Comparison of ENCODE assay signal across 10 cellular contexts in genomic region chr17:39699157-39699817, GRCh38. TPM values are rescaled to one million over a fixed set of nuclear protein-coding genes. Genes with fewer than 3 reads are reported as not detected.
DNase-seq lines count a peak whose midpoint lies in the region; ATAC-seq, FAIRE-seq and TF ChIP-seq lines count a peak whose summit lies in the region.
"Not testable (repeated sequence)": the region's sequence is repeated elsewhere in the genome, so short reads cannot be mapped to it uniquely, and the experiment has no call there.
"Had no signal": no experiment of that assay in that cellular context is flagged by ENCODE, and none has a peak within 500 bp of the region (broad histone marks: within the 10 kb centered on the region; RNA-seq: fewer than 3 reads in every experiment).

No MANE protein-coding gene starts in this region.

- H3K27ac Mint-ChIP-seq in Caco-2 (ENCODE audit: unreplicated experiment) = peak overlapping the region; percentile 98
- H3K27ac Mint-ChIP-seq in MCF 10A (ENCODE audit: low read depth, unreplicated experiment) = peak overlapping the region; percentile 56
- H3K27ac Mint-ChIP-seq in natural killer cell = peak overlapping the region in 1 of 2 donors; percentile 63

- H3K79me2 ChIP-seq in fibroblast of lung (ENCODE audit: control insufficient read depth, insufficient read depth, low read length) = not testable (repeated sequence)
- peaks cover 18% of the 10 kb centered on the region for H3K79me2 ChIP-seq in keratinocyte (ENCODE audit: control insufficient read depth, insufficient read depth, low read length)

- H3K36me3 ChIP-seq in Caco-2 (ENCODE audit: control insufficient read depth, insufficient read depth, low read length); SJCRH30; fibroblast of lung (ENCODE audit: control insufficient read depth, insufficient read depth, low read length); keratinocyte (ENCODE audit: control insufficient read depth in 2 of 2, extremely low read depth in 1 of 2, insufficient read depth in 2 of 2, low read length in 2 of 2); uterus: not testable (repeated sequence)
- H3K36me3 ChIP-seq in skeletal muscle tissue (ENCODE audit: control insufficient read depth in 3 of 3, insufficient read depth in 3 of 3, low read length in 3 of 3) = peaks cover 6 to 15% (median 6%) of the 10 kb centered on the region in 3 donors

- peaks cover 13% of the 10 kb centered on the region for H3K36me3 Mint-ChIP-seq in Caco-2 (ENCODE audit: insufficient read depth, unreplicated experiment)
- H3K36me3 Mint-ChIP-seq in MCF 10A (ENCODE audit: insufficient read depth, unreplicated experiment); natural killer cell: not testable (repeated sequence)

- not testable (repeated sequence) for H3K27me3 ChIP-seq in Caco-2 (replicated peaks; ENCODE audit: control insufficient read depth, insufficient read depth, low read length); SJCRH30; fibroblast of lung (ENCODE audit: control insufficient read depth, insufficient read depth, low read length); keratinocyte (ENCODE audit: control insufficient read depth, extremely low read depth, insufficient read depth, low read length); skeletal muscle tissue (ENCODE audit: control insufficient read depth in 3 of 3, insufficient read depth in 3 of 3, low read length in 3 of 3); uterus

- CTCF ChIA-PET in Caco-2 (lab: Charles Lee) (interaction anchor here (0.7 to 2.5 kb wide), 11 partner anchors 11 to 455 kb away, joined by 3 to 20 read pairs (median 7); partner anchors contain the start of genes MIEN1, PGAP3 and PNMT), MCF 10A (lab: Yijun Ruan, JAX) (interaction anchor here (0.8 to 2.5 kb wide), 4 partner anchors 8 to 80 kb away, joined by 3 to 13 read pairs (median 4); partner anchors contain the start of gene MIEN1)

- peak overlapping the region; percentile 46 for H3K9ac ChIP-seq in fibroblast of lung (ENCODE audit: insufficient read depth, low read length)
- peak overlapping the region; percentile 76 for H3K9ac ChIP-seq in keratinocyte (ENCODE audit: control insufficient read depth, extremely low read depth, insufficient read depth, low read length)
- H3K9ac ChIP-seq in skeletal muscle tissue (ENCODE audit: low read depth in 1 of 3, low read length in 3 of 3) = peak overlapping the region; percentile 77 to 88 (median 84)

- not testable (repeated sequence) for TF ChIP-seq POLR2A in uterus (IDR thresholded peaks at IDR 0.05)

- H4K20me1 ChIP-seq in fibroblast of lung (ENCODE audit: control insufficient read depth, extremely low read depth, insufficient read depth, low read length); keratinocyte (ENCODE audit: control insufficient read depth, extremely low read depth, insufficient read depth, low read length): not testable (repeated sequence)

- dilution Hi-C loops in keratinocyte (cut with MboI; ENCODE audit: extremely low pct_ligation_motif_present, low sequenced_read_pairs) = not testable (repeated sequence)

- H3K27ac ChIP-seq in SJCRH30 = not testable (repeated sequence)
- H3K27ac ChIP-seq in fibroblast of lung (ENCODE audit: insufficient read depth, low read length) (peak overlapping the region; percentile 51), keratinocyte (ENCODE audit: control insufficient read depth, insufficient read depth, low read length) (peak overlapping the region; percentile 44), skeletal muscle tissue (ENCODE audit: low read depth, low read length) (peak overlapping the region; percentile 71), uterus (peak overlapping the region; percentile 75 to 81)

- intact Hi-C loops in Caco-2 (cut with micrococcal nuclease; ENCODE audit: unreplicated experiment) = loop anchor here (1.0 kb wide), 1 partner anchor 11 kb away; the partner anchor contains the start of gene PGAP3
- intact Hi-C loops in MCF 10A (cut with micrococcal nuclease); natural killer cell (cut with micrococcal nuclease); uterus (cut with DNase I; ENCODE audit: low total_unique reads): not testable (repeated sequence)

- not testable (repeated sequence) for H3K9me1 ChIP-seq in keratinocyte (ENCODE audit: control insufficient read depth, extremely low read depth, insufficient read depth, low read length)

- peak; percentile 29 for FAIRE-seq in keratinocyte (lab: Jason Lieb, UNC)

- not testable (repeated sequence) for DNase-seq in Caco-2; SJCRH30; MCF 10A (ENCODE audit: unreplicated experiment); fibroblast of lung (ENCODE audit: low read depth in 2 of 2); keratinocyte (ENCODE audit: low read depth, low spot score); natural killer cell; uterus

- POLR2A ChIA-PET in Caco-2 (lab: Charles Lee) = interaction anchor here (0.6 to 2.7 kb wide), 4 partner anchors 11 to 37 kb away, joined by 3 to 32 read pairs (median 12); partner anchors contain the start of genes MIEN1 and PGAP3
- POLR2A ChIA-PET in MCF 10A (lab: Yijun Ruan, JAX) = interaction anchor here (0.6 to 3.1 kb wide), 21 partner anchors 11 to 282 kb away, joined by 3 to 68 read pairs (median 6); partner anchors contain the start of genes CDK12, MIEN1, PGAP3 and PSMD3

- not testable (repeated sequence) for ATAC-seq in natural killer cell

- not testable (repeated sequence) for H3K9me3 ChIP-seq in Caco-2; SJCRH30 (replicated peaks); fibroblast of lung (ENCODE audit: control insufficient read depth, insufficient read depth, low read depth, low read length); keratinocyte (ENCODE audit: control insufficient read depth, low read depth, low read length); skeletal muscle tissue (ENCODE audit: control insufficient read depth in 3 of 3, low read length in 3 of 3); uterus

- peak overlapping the region; percentile 84 for H3K4me3 ChIP-seq in Caco-2 (ENCODE audit: low read depth, low read length)
- H3K4me3 ChIP-seq in SJCRH30 = peak overlapping the region; percentile 61
- peak overlapping the region; percentile 73 to 90 (median 78) for H3K4me3 ChIP-seq in fibroblast of lung (replicated peaks in 1 of 4; ENCODE audit: control extremely low read depth in 1 of 4, insufficient read depth in 1 of 4, low read depth in 3 of 4, low read length in 4 of 4)
- H3K4me3 ChIP-seq in keratinocyte (ENCODE audit: control insufficient read depth in 2 of 3, extremely low read depth in 1 of 3, insufficient read depth in 2 of 3, low read depth in 1 of 3, low read length in 3 of 3) = peak overlapping the region; percentile 79 to 90 (median 87)
- peak overlapping the region; percentile 65 to 76 (median 75) for H3K4me3 ChIP-seq in skeletal muscle tissue (ENCODE audit: low read length in 3 of 3)
- H3K4me3 ChIP-seq in uterus = peak overlapping the region; percentile 61 to 86

- BruUV-seq in Caco-2 (replicated peaks; lab: Mats Ljungman, UMichigan) = TSS peak; percentile 76
- not testable (repeated sequence) for BruUV-seq in MCF 10A (replicated peaks; lab: Mats Ljungman, UMichigan)

- H2AFZ ChIP-seq in fibroblast of lung (ENCODE audit: low read length) = peak overlapping the region; percentile 59
- peak overlapping the region; percentile 76 for H2AFZ ChIP-seq in keratinocyte (ENCODE audit: control insufficient read depth, low read length)

- H3K27me3 Mint-ChIP-seq in Caco-2 (ENCODE audit: insufficient read depth, unreplicated experiment); MCF 10A (ENCODE audit: insufficient read depth, unreplicated experiment): not testable (repeated sequence)
- peaks cover 13 to 24% of the 10 kb centered on the region in 2 donors for H3K27me3 Mint-ChIP-seq in natural killer cell (ENCODE audit: low read depth in 2 of 2)

- not testable (repeated sequence) for TF ChIP-seq CTCF in Caco-2 (IDR thresholded peaks at IDR 0.05; ENCODE audit: insufficient read depth in 1 of 2, low read depth in 1 of 2, low read length in 1 of 2, severe bottlenecking in 1 of 2, unreplicated experiment in 1 of 2); MCF 10A (IDR thresholded peaks at IDR 0.05; ENCODE audit: unreplicated experiment); fibroblast of lung (conservative IDR thresholded peaks at IDR 0.05 in 1 of 2, IDR thresholded peaks at IDR 0.05 in 1 of 2; ENCODE audit: low read depth in 1 of 2, low read length in 2 of 2); keratinocyte (optimal IDR thresholded peaks at IDR 0.05 in 1 of 3, IDR thresholded peaks at IDR 0.05 in 1 of 3, conservative IDR thresholded peaks at IDR 0.05 in 1 of 3; ENCODE audit: extremely low read depth in 1 of 3, insufficient read depth in 2 of 3, low read length in 3 of 3); natural killer cell (IDR thresholded peaks at IDR 0.05); uterus (IDR thresholded peaks at IDR 0.05)

- peak overlapping the region; percentile 99 for H3K4me3 Mint-ChIP-seq in Caco-2 (ENCODE audit: unreplicated experiment)
- H3K4me3 Mint-ChIP-seq in MCF 10A (ENCODE audit: unreplicated experiment) = peak overlapping the region; percentile 81
- H3K4me3 Mint-ChIP-seq in natural killer cell = peak overlapping the region; percentile 87

- H3K4me2 ChIP-seq in fibroblast of lung (ENCODE audit: extremely low read depth, insufficient read depth, low read length) (peak overlapping the region; percentile 49), keratinocyte (ENCODE audit: control insufficient read depth, extremely low read depth, insufficient read depth, low read depth, low read length) (peak overlapping the region; percentile 82)

- H3K4me1 Mint-ChIP-seq in Caco-2 (ENCODE audit: low read depth, unreplicated experiment) = peaks cover 42% of the 10 kb centered on the region
- H3K4me1 Mint-ChIP-seq in MCF 10A (ENCODE audit: insufficient read depth, unreplicated experiment) = peaks cover 15% of the 10 kb centered on the region
- peaks cover 22 to 44% of the 10 kb centered on the region in 2 donors for H3K4me1 Mint-ChIP-seq in natural killer cell

- H3K9me3 Mint-ChIP-seq in Caco-2 (ENCODE audit: unreplicated experiment); MCF 10A (ENCODE audit: unreplicated experiment); natural killer cell: not testable (repeated sequence)

- H3K4me1 ChIP-seq in Caco-2 (peaks cover 67% of the 10 kb centered on the region), keratinocyte (ENCODE audit: control insufficient read depth, extremely low read depth, insufficient read depth, low read length) (peaks cover 14% of the 10 kb centered on the region), skeletal muscle tissue (ENCODE audit: control insufficient read depth in 3 of 3, insufficient read depth in 3 of 3, low read length in 3 of 3) (peaks cover 21 to 31% (median 25%) of the 10 kb centered on the region in 3 donors)
- H3K4me1 ChIP-seq in SJCRH30; fibroblast of lung (ENCODE audit: control insufficient read depth, extremely low read depth, insufficient read depth, low read length); uterus: not testable (repeated sequence)

RNA-seq across cellular contexts. Expression of gene ERBB2, which starts 0.6 kb away (rescaled TPM):
- total RNA-seq in Caco-2 (2022) = 121 and 124 TPM in 2 replicates
- 8.7 and 9.1 TPM in 2 replicates for total RNA-seq in SJCRH30 (2014; rRNA removed; shearing (Covaris generic))
- 33.3 and 33.7 TPM in 2 replicates for total RNA-seq in MCF 10A (2022)
- total RNA-seq in fibroblast of lung = 24.7 and 33.9 TPM in 2 replicates
- polyA plus RNA-seq in fibroblast of lung = 24.7 and 25.0 TPM in 2 replicates
- polyA plus RNA-seq in fibroblast of lung (2012) = 33.0 and 37.0 TPM in 2 replicates
- 184 and 211 TPM in 2 replicates for polyA minus RNA-seq in fibroblast of lung (ENCODE audit: low replicate concordance)
- 21.4 to 35.8 TPM (median 26.9 TPM) in 3 replicates for polyA plus RNA-seq in keratinocyte
- polyA plus RNA-seq in keratinocyte (2011; ENCODE audit: low read depth) = 59.5 TPM
- 10.5 and 15.2 TPM in 2 replicates for polyA plus RNA-seq in keratinocyte (2011; cell fraction: cytosol; rRNA removed)
- 65.9 and 71.5 TPM in 2 replicates for polyA plus RNA-seq in keratinocyte (2011; cell fraction: nucleus; rRNA removed)
- 31.6 and 48.5 TPM in 2 replicates for polyA plus RNA-seq in keratinocyte (2012; ENCODE audit: low replicate concordance)
- polyA minus RNA-seq in keratinocyte = 40.8 to 206 TPM (median 72.4 TPM) in 3 replicates
- 44.5 TPM for polyA minus RNA-seq in keratinocyte (2011; cell fraction: cytosol; rRNA and poly(A)+ RNA removed)
- 140 and 173 TPM in 2 replicates for polyA minus RNA-seq in keratinocyte (2011; cell fraction: nucleus; rRNA and poly(A)+ RNA removed)
- total RNA-seq in natural killer cell = 100 to 1,000 TPM in 1 of 3 donors, 10 to 100 TPM in 2; 77.6 to 115 (median 82.1) TPM
- 69.9 TPM for total RNA-seq in skeletal muscle tissue
- total RNA-seq in uterus = 10 to 100 TPM; 11.8 to 98.8 (median 44.6) TPM

RNA-seq across cellular contexts. Expression of gene PGAP3, which starts 11.4 kb away (rescaled TPM):
- total RNA-seq in Caco-2 (2022) (14.7 and 17.4 TPM in 2 replicates), MCF 10A (2022) (10.0 and 13.2 TPM in 2 replicates), fibroblast of lung (8.8 and 10.8 TPM in 2 replicates), natural killer cell (10 to 100 TPM; 45.8 to 57.8 (median 52.4) TPM), skeletal muscle tissue (7.3 TPM), uterus (10 to 100 TPM in 3 of 4 donors, 1 to 10 TPM in 1; 4.6 to 24.8 (median 19.5) TPM)
- total RNA-seq in SJCRH30 (2014; rRNA removed; shearing (Covaris generic)) = 1.9 and 3.1 TPM in 2 replicates
- polyA plus RNA-seq in fibroblast of lung (5.9 and 7.9 TPM in 2 replicates), keratinocyte (4.8 to 10.8 TPM (median 5.6 TPM) in 3 replicates)
- 7.8 and 7.9 TPM in 2 replicates for polyA plus RNA-seq in fibroblast of lung (2012)
- polyA minus RNA-seq in fibroblast of lung (ENCODE audit: low replicate concordance) (9.0 and 52.0 TPM in 2 replicates), keratinocyte (10.4 to 23.9 TPM (median 16.9 TPM) in 3 replicates)
- 1.8 TPM for polyA plus RNA-seq in keratinocyte (2011; ENCODE audit: low read depth)
- 3.5 and 4.9 TPM in 2 replicates for polyA plus RNA-seq in keratinocyte (2011; cell fraction: cytosol; rRNA removed)
- polyA plus RNA-seq in keratinocyte (2011; cell fraction: nucleus; rRNA removed) = 21.6 and 27.4 TPM in 2 replicates
- 5.2 and 11.7 TPM in 2 replicates for polyA plus RNA-seq in keratinocyte (2012; ENCODE audit: low replicate concordance)
- 9.6 TPM for polyA minus RNA-seq in keratinocyte (2011; cell fraction: cytosol; rRNA and poly(A)+ RNA removed)
- polyA minus RNA-seq in keratinocyte (2011; cell fraction: nucleus; rRNA and poly(A)+ RNA removed) = 9.9 and 11.1 TPM in 2 replicates

RNA-seq across cellular contexts. Expression of gene PNMT, which starts 31.0 kb away (rescaled TPM):
- total RNA-seq in Caco-2 (2022) = not detected in 2 replicates
- total RNA-seq in SJCRH30 (2014; rRNA removed; shearing (Covaris generic)) = 0.71 TPM in 1 of 2 replicates, not detected in the other
- not detected in 2 replicates for total RNA-seq in MCF 10A (2022)
- total RNA-seq in fibroblast of lung = not detected in 2 replicates
- polyA plus RNA-seq in fibroblast of lung = not detected in 2 replicates
- polyA plus RNA-seq in fibroblast of lung (2012) = not detected in 2 replicates
- polyA minus RNA-seq in fibroblast of lung (ENCODE audit: low replicate concordance) = not detected in 2 replicates
- polyA plus RNA-seq in keratinocyte = not detected in 3 replicates
- polyA plus RNA-seq in keratinocyte (2011; ENCODE audit: low read depth) = not detected
- polyA plus RNA-seq in keratinocyte (2011; cell fraction: cytosol; rRNA removed) = not detected in 2 replicates
- polyA plus RNA-seq in keratinocyte (2011; cell fraction: nucleus; rRNA removed) = not detected in 2 replicates
- not detected in 2 replicates for polyA plus RNA-seq in keratinocyte (2012; ENCODE audit: low replicate concordance)
- not detected in 3 replicates for polyA minus RNA-seq in keratinocyte
- polyA minus RNA-seq in keratinocyte (2011; cell fraction: cytosol; rRNA and poly(A)+ RNA removed) = not detected
- polyA minus RNA-seq in keratinocyte (2011; cell fraction: nucleus; rRNA and poly(A)+ RNA removed) = not detected in 2 replicates
- 1 to 10 TPM; 1.2 to 2.5 (median 2.2) TPM for total RNA-seq in natural killer cell
- total RNA-seq in skeletal muscle tissue = 0.52 TPM
- 1 to 10 TPM in 3 of 4 donors, not detected in 1; 3.8 to 5.0 (median 4.7) TPM for total RNA-seq in uterus
- total RNA-seq: glomerular endothelial cell had no signal
- polyA plus RNA-seq: CD4-positive, CD25-positive, alpha-beta regulatory T cell had no signal

RNA-seq across cellular contexts. Expression of gene MIEN1, which starts 31.0 kb away (rescaled TPM):
- total RNA-seq in Caco-2 (2022) (42.9 and 46.3 TPM in 2 replicates), MCF 10A (2022) (42.1 and 51.3 TPM in 2 replicates), fibroblast of lung (18.2 and 25.6 TPM in 2 replicates), natural killer cell (10 to 100 TPM; 48.8 to 55.2 (median 51.6) TPM), skeletal muscle tissue (6.3 TPM), uterus (100 to 1,000 TPM in 1 of 4 donors, 10 to 100 TPM in 2, 1 to 10 TPM in 1; 4.9 to 125 (median 58.5) TPM)
- 23.6 and 25.8 TPM in 2 replicates for total RNA-seq in SJCRH30 (2014; rRNA removed; shearing (Covaris generic))
- polyA plus RNA-seq in fibroblast of lung (58.0 and 66.2 TPM in 2 replicates), keratinocyte (38.4 to 59.0 TPM (median 51.8 TPM) in 3 replicates)
- polyA plus RNA-seq in fibroblast of lung (2012) = 77.5 and 83.3 TPM in 2 replicates
- polyA minus RNA-seq in fibroblast of lung (ENCODE audit: low replicate concordance) (45.7 and 76.8 TPM in 2 replicates), keratinocyte (17.4 to 26.6 TPM (median 26.2 TPM) in 3 replicates)
- 6.9 TPM for polyA plus RNA-seq in keratinocyte (2011; ENCODE audit: low read depth)
- polyA plus RNA-seq in keratinocyte (2011; cell fraction: cytosol; rRNA removed) = 56.9 and 63.0 TPM in 2 replicates
- polyA plus RNA-seq in keratinocyte (2011; cell fraction: nucleus; rRNA removed) = 17.7 and 18.4 TPM in 2 replicates
- polyA plus RNA-seq in keratinocyte (2012; ENCODE audit: low replicate concordance) = 53.2 and 63.0 TPM in 2 replicates
- 20.1 TPM for polyA minus RNA-seq in keratinocyte (2011; cell fraction: cytosol; rRNA and poly(A)+ RNA removed)
- polyA minus RNA-seq in keratinocyte (2011; cell fraction: nucleus; rRNA and poly(A)+ RNA removed) = 5.2 and 7.8 TPM in 2 replicates

RNA-seq across cellular contexts. Expression of gene TCAP, which starts 34.1 kb away (rescaled TPM):
- 1.6 TPM in 2 replicates for total RNA-seq in Caco-2 (2022)
- total RNA-seq in SJCRH30 (2014; rRNA removed; shearing (Covaris generic)) = 0.53 and 0.73 TPM in 2 replicates
- total RNA-seq in MCF 10A (2022) = 0.37 and 0.71 TPM in 2 replicates
- 0.17 and 0.26 TPM in 2 replicates for total RNA-seq in fibroblast of lung
- 0.05 TPM in 1 of 2 replicates, not detected in the other for polyA plus RNA-seq in fibroblast of lung
- 0.09 and 0.16 TPM in 2 replicates for polyA plus RNA-seq in fibroblast of lung (2012)
- polyA minus RNA-seq in fibroblast of lung (ENCODE audit: low replicate concordance) = 0.19 and 1.2 TPM in 2 replicates
- 0.06 to 0.26 TPM (median 0.20 TPM) in 3 replicates for polyA plus RNA-seq in keratinocyte
- 0.20 TPM for polyA plus RNA-seq in keratinocyte (2011; ENCODE audit: low read depth)
- polyA plus RNA-seq in keratinocyte (2011; cell fraction: cytosol; rRNA removed) = 0.06 and 0.13 TPM in 2 replicates
- polyA plus RNA-seq in keratinocyte (2011; cell fraction: nucleus; rRNA removed) = 0.70 and 1.1 TPM in 2 replicates
- 0.16 and 0.62 TPM in 2 replicates for polyA plus RNA-seq in keratinocyte (2012; ENCODE audit: low replicate concordance)
- 0.36 to 0.79 TPM in 2 of 3 replicates, not detected in the other for polyA minus RNA-seq in keratinocyte
- polyA minus RNA-seq in keratinocyte (2011; cell fraction: cytosol; rRNA and poly(A)+ RNA removed) = not detected
- 0.42 TPM in 1 of 2 replicates, not detected in the other for polyA minus RNA-seq in keratinocyte (2011; cell fraction: nucleus; rRNA and poly(A)+ RNA removed)
- total RNA-seq in natural killer cell = 1 to 10 TPM; 1.3 to 3.8 (median 2.4) TPM
- total RNA-seq in skeletal muscle tissue = 78.8 TPM
- 1 to 10 TPM in 1 of 4 donors, under 1 TPM in 1, not detected in 2; 0.28 to 2.2 TPM for total RNA-seq in uterus
